In genomic region chr2:214503568-214503967, GRCh38 we compare ENCODE assay signal across 17 cellular contexts.
"Had no signal": no experiment of that assay in that cellular context is flagged by ENCODE, and none has a peak within 500 bp of the region (broad histone marks: within the 10 kb centered on the region; RNA-seq: fewer than 3 reads in every experiment).

No MANE protein-coding gene starts in this region.

- H3K9me3 Mint-ChIP-seq: stimulated activated memory B cell treated with anti-CD40 and anti-IgM and Interleukin-4, amounts not matched to agents 10 μg/mL and 1 μg/mL and 100 μg/mL, for 72 hours had no signal

- H3K36me3 Mint-ChIP-seq: naive thymus-derived CD8-positive, alpha-beta T cell; stimulated activated memory B cell treated with anti-CD40 and anti-IgM and Interleukin-4, amounts not matched to agents 10 μg/mL and 1 μg/mL and 100 μg/mL, for 72 hours had no signal

- H3K27me3 Mint-ChIP-seq: stimulated activated memory B cell treated with anti-CD40 and anti-IgM and Interleukin-4, amounts not matched to agents 10 μg/mL and 1 μg/mL and 100 μg/mL, for 72 hours had no signal

- H3K9ac ChIP-seq: parathyroid adenoma had no signal

- H3K4me3 ChIP-seq: coronary artery, esophagus muscularis mucosa, hepatocyte, left ventricle myocardium inferior, tibial artery had no signal

- ATAC-seq: activated CD4-positive, CD25-positive, alpha-beta regulatory T cell treated with anti-CD3 and anti-CD28 coated beads, Interleukin-2, amount 50 U/mL, for 24 hours; activated T-helper 17 cell treated with anti-CD3 and anti-CD28 coated beads, Interleukin-2, amount 50 U/mL, for 72 hours; naive thymus-derived CD8-positive, alpha-beta T cell; stimulated activated memory B cell treated with anti-CD40 and anti-IgM and Interleukin-4, amounts not matched to agents 10 μg/mL and 1 μg/mL and 100 μg/mL, for 72 hours had no signal

- H3K9me3 ChIP-seq: esophagus muscularis mucosa, left ventricle myocardium inferior, neutrophil, tibial artery had no signal

- H3K4me3 Mint-ChIP-seq: activated T-helper 17 cell treated with anti-CD3 and anti-CD28 coated beads, Interleukin-2, amount 50 U/mL, for 72 hours; central memory CD8-positive, alpha-beta T cell; naive thymus-derived CD8-positive, alpha-beta T cell; stimulated activated memory B cell treated with anti-CD40 and anti-IgM and Interleukin-4, amounts not matched to agents 10 μg/mL and 1 μg/mL and 100 μg/mL, for 72 hours had no signal

- H2AFZ ChIP-seq: hepatocyte, parathyroid adenoma had no signal

- DNase-seq: activated CD4-positive, alpha-beta T cell treated with anti-CD3 and anti-CD28 coated beads, Interleukin-2, amount 50 U/mL, for 1 hour; activated naive CD4-positive, alpha-beta T cell treated with Interleukin-2 at 50 U/mL for 16 hours; anterior cingulate cortex; brain microvascular endothelial cell; left ventricle myocardium inferior; naive thymus-derived CD8-positive, alpha-beta T cell; stimulated activated CD4-positive, alpha-beta T cell treated with anti-CD3 and anti-CD28 coated beads, Interleukin-2, amount 100 ng/mL, for 48 hours; tibial artery had no signal

- H3K4me2 ChIP-seq: hepatocyte had no signal

- H3K27me3 ChIP-seq: brain microvascular endothelial cell, esophagus muscularis mucosa, hepatocyte, neutrophil, tibial artery had no signal

- H3K27ac ChIP-seq: brain microvascular endothelial cell, coronary artery, esophagus muscularis mucosa, hepatocyte, neutrophil, parathyroid adenoma, tibial artery had no signal

- H3K4me1 ChIP-seq: esophagus muscularis mucosa, parathyroid adenoma had no signal

- H3K36me3 ChIP-seq: brain microvascular endothelial cell, esophagus muscularis mucosa, left ventricle myocardium inferior, neutrophil, tibial artery had no signal

- H3K27ac Mint-ChIP-seq: activated T-helper 17 cell treated with anti-CD3 and anti-CD28 coated beads, Interleukin-2, amount 50 U/mL, for 72 hours; naive thymus-derived CD8-positive, alpha-beta T cell; stimulated activated memory B cell treated with anti-CD40 and anti-IgM and Interleukin-4, amounts not matched to agents 10 μg/mL and 1 μg/mL and 100 μg/mL, for 72 hours had no signal

- H3K4me1 Mint-ChIP-seq: activated T-helper 17 cell treated with anti-CD3 and anti-CD28 coated beads, Interleukin-2, amount 50 U/mL, for 72 hours; central memory CD8-positive, alpha-beta T cell; naive thymus-derived CD8-positive, alpha-beta T cell; stimulated activated memory B cell treated with anti-CD40 and anti-IgM and Interleukin-4, amounts not matched to agents 10 μg/mL and 1 μg/mL and 100 μg/mL, for 72 hours had no signal
